In the genomic region with DNA sequence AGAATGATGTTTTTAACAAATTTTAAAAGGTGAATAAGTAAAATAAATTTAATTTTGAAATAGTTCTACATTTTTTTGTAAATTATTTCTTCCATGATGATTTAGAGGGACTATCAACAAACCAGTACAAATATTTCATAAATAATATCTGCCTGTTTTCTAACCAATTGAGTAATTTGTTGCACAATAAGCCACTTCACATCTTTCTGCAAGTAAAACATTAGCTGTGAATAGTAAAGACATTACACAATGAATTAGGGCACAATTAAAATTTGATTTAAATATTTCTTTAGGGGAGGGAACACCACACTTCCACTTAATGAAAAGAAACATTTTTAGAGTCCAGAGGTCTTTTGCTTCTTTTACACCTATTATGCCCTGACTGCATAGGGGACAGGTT, we compare ENCODE assay signal across 31 cellular contexts.
"Had no signal": no experiment of that assay in that cellular context is flagged by ENCODE, and none has a peak within 500 bp of the region (broad histone marks: within the 10 kb centered on the region; RNA-seq: fewer than 3 reads in every experiment).

No MANE protein-coding gene starts in this region.

- H3K4me1 ChIP-seq: neural progenitor cell, parathyroid adenoma, psoas muscle, spleen, suprapubic skin, testis, tibial artery, transverse colon, upper lobe of right lung, uterus had no signal

- H3K4me3 Mint-ChIP-seq: naive thymus-derived CD8-positive, alpha-beta T cell; natural killer cell treated with Interleukin-12 subunit alpha and Interleukin-12 subunit beta and Interleukin-15 and Interleukin-18, amount 100 ng/mL, for 72 hours; neural progenitor cell; stimulated activated memory B cell treated with anti-CD40 and anti-IgM and Interleukin-4, amounts not matched to agents 10 μg/mL and 1 μg/mL and 100 μg/mL, for 72 hours; stimulated activated naive CD8-positive, alpha-beta T cell treated with anti-CD3 and anti-CD28 coated beads, Interleukin-15, amount 100 ng/mL, for 72 hours; type B pancreatic cell had no signal

- H3K4me1 Mint-ChIP-seq: naive thymus-derived CD8-positive, alpha-beta T cell; neural progenitor cell; stimulated activated memory B cell treated with anti-CD40 and anti-IgM and Interleukin-4, amounts not matched to agents 10 μg/mL and 1 μg/mL and 100 μg/mL, for 72 hours; stimulated activated naive CD8-positive, alpha-beta T cell treated with anti-CD3 and anti-CD28 coated beads, Interleukin-15, amount 100 ng/mL, for 72 hours had no signal

- H3K9me3 ChIP-seq: ovary, psoas muscle, spleen, suprapubic skin, testis, tibial artery, transverse colon, upper lobe of right lung, uterus had no signal

- H3K27me3 ChIP-seq: neural progenitor cell, ovary, spleen, suprapubic skin, testis, tibial artery, transverse colon, upper lobe of right lung, uterus had no signal

- DNase-seq: naive thymus-derived CD8-positive, alpha-beta T cell; occipital lobe; ovary; posterior cingulate gyrus; psoas muscle; right cardiac atrium; spleen; stimulated activated CD4-positive, alpha-beta T cell treated with anti-CD3 and anti-CD28 coated beads, Interleukin-12 subunit alpha, Interleukin-12 subunit beta, amount 100 ng/mL, for 4 hours; stimulated activated CD4-positive, alpha-beta T cell treated with anti-CD3 and anti-CD28 coated beads, Interleukin-1b, Interleukin-23, amount 100 ng/mL, for 48 hours; stimulated activated CD4-positive, alpha-beta T cell treated with anti-CD3 and anti-CD28 coated beads, Interleukin-4, amount 100 ng/mL, for 1 hour; stimulated activated CD4-positive, alpha-beta T cell treated with anti-CD3 and anti-CD28 coated beads, Interleukin-4, amount 100 ng/mL, for 4 hours; stimulated activated CD8-positive, alpha-beta memory T cell treated with anti-CD3 and anti-CD28 coated beads, Interleukin-4, amount 100 ng/mL, for 48 hours; stimulated activated naive CD4-positive, alpha-beta T cell; stimulated activated naive CD8-positive, alpha-beta T cell treated with anti-CD3 and anti-CD28 coated beads, Interleukin-15, amount 100 ng/mL, for 72 hours; stimulated activated naive CD8-positive, alpha-beta T cell treated with anti-CD3 and anti-CD28 coated beads, Interleukin-15, Interleukin-2, amounts not matched to agents 100 U/mL and 50 U/mL, for 24 hours; substantia nigra; testis; tibial artery; transverse colon; upper lobe of right lung; uterus had no signal

- H2AFZ ChIP-seq: parathyroid adenoma had no signal

- H3K9me3 Mint-ChIP-seq: naive thymus-derived CD8-positive, alpha-beta T cell; neural progenitor cell; stimulated activated naive CD8-positive, alpha-beta T cell treated with anti-CD3 and anti-CD28 coated beads, Interleukin-15, amount 100 ng/mL, for 72 hours; type B pancreatic cell had no signal

- H3K4me2 ChIP-seq: neural progenitor cell, smooth muscle cell had no signal

- H3K27ac ChIP-seq: neural progenitor cell, ovary, parathyroid adenoma, psoas muscle, skin epidermis, spleen, suprapubic skin, testis, tibial artery, transverse colon, upper lobe of right lung, uterus had no signal

- H3K27ac Mint-ChIP-seq: naive thymus-derived CD8-positive, alpha-beta T cell; natural killer cell treated with Interleukin-12 subunit alpha and Interleukin-12 subunit beta and Interleukin-15 and Interleukin-18, amount 100 ng/mL, for 72 hours; neural progenitor cell; progenitor cell of endocrine pancreas; stimulated activated memory B cell treated with anti-CD40 and anti-IgM and Interleukin-4, amounts not matched to agents 10 μg/mL and 1 μg/mL and 100 μg/mL, for 72 hours; stimulated activated naive CD8-positive, alpha-beta T cell treated with anti-CD3 and anti-CD28 coated beads, Interleukin-15, amount 100 ng/mL, for 72 hours; type B pancreatic cell had no signal

- H3K36me3 ChIP-seq: neural progenitor cell, ovary, spleen, suprapubic skin, tibial artery, transverse colon, upper lobe of right lung, uterus had no signal

- ATAC-seq: naive thymus-derived CD8-positive, alpha-beta T cell; natural killer cell treated with Interleukin-12 subunit alpha and Interleukin-12 subunit beta and Interleukin-15 and Interleukin-18, amount 100 ng/mL, for 72 hours; psoas muscle; right cardiac atrium; sciatic nerve; stimulated activated memory B cell treated with anti-CD40 and anti-IgM and Interleukin-4, amounts not matched to agents 10 μg/mL and 1 μg/mL and 100 μg/mL, for 72 hours; stimulated activated naive CD8-positive, alpha-beta T cell treated with anti-CD3 and anti-CD28 coated beads, Interleukin-15, amount 100 ng/mL, for 72 hours; stimulated activated naive CD8-positive, alpha-beta T cell treated with anti-CD3 and anti-CD28 coated beads, Interleukin-15, Interleukin-2, amounts not matched to agents 100 U/mL and 50 U/mL, for 24 hours; upper lobe of right lung had no signal

- H3K36me3 Mint-ChIP-seq: natural killer cell treated with Interleukin-12 subunit alpha and Interleukin-12 subunit beta and Interleukin-15 and Interleukin-18, amount 100 ng/mL, for 72 hours; neural progenitor cell; stimulated activated memory B cell treated with anti-CD40 and anti-IgM and Interleukin-4, amounts not matched to agents 10 μg/mL and 1 μg/mL and 100 μg/mL, for 72 hours; type B pancreatic cell had no signal

- H3K27me3 Mint-ChIP-seq: natural killer cell treated with Interleukin-12 subunit alpha and Interleukin-12 subunit beta and Interleukin-15 and Interleukin-18, amount 100 ng/mL, for 72 hours; progenitor cell of endocrine pancreas; stimulated activated memory B cell treated with anti-CD40 and anti-IgM and Interleukin-4, amounts not matched to agents 10 μg/mL and 1 μg/mL and 100 μg/mL, for 72 hours; type B pancreatic cell had no signal

- H3K79me2 ChIP-seq: parathyroid adenoma had no signal

- H3K4me3 ChIP-seq: neural progenitor cell, ovary, psoas muscle, skin epidermis, smooth muscle cell, spleen, suprapubic skin, testis, tibial artery, transverse colon, upper lobe of right lung, uterus had no signal
